ENCODE assay signal across 17 cellular contexts in genomic region chr12:20040844-20041243, GRCh38.
A peak's percentile ranks its signal among the peaks of the same experiment; 100 is the strongest.
DNase-seq lines count a peak whose midpoint lies in the region; ATAC-seq and TF ChIP-seq lines count a peak whose summit lies in the region.
"Had no signal": no experiment of that assay in that cellular context is flagged by ENCODE, and none has a peak within 500 bp of the region (broad histone marks: within the 10 kb centered on the region; RNA-seq: fewer than 3 reads in every experiment).

No MANE protein-coding gene starts in this region.

- H3K27me3 Mint-ChIP-seq in immature natural killer cell (ENCODE audit: low read depth in 3 of 3) = no peaks in the 10 kb centered on the region
- H3K27me3 Mint-ChIP-seq: activated CD4-positive, alpha-beta T cell treated with anti-CD3 and anti-CD28 coated beads for 36 hours had no signal

- in situ Hi-C loops in IMR-90 (cut with MboI; ENCODE audit: low sequenced_read_pairs) = no loop called here

- H3K9me3 ChIP-seq in IMR-90 (ENCODE audit: control insufficient read depth, insufficient read depth, low read length) (no peaks in the 10 kb centered on the region), heart right ventricle (no peaks in the 10 kb centered on the region), neuronal stem cell (replicated peaks in 1 of 2; ENCODE audit: control insufficient read depth in 2 of 2, insufficient read depth in 1 of 2, low read depth in 1 of 2, low read length in 2 of 2) (no peaks in the 10 kb centered on the region), WERI-Rb-1 (ENCODE audit: severe bottlenecking) (no peaks in the 10 kb centered on the region)
- H3K9me3 ChIP-seq: colonic mucosa, uterus had no signal

- H3K9me3 Mint-ChIP-seq in immature natural killer cell = peaks cover 0 to 6% (median 0%) of the 10 kb centered on the region in 6 donors
- H3K9me3 Mint-ChIP-seq: T-helper 2 cell treated with Interferon-gamma antibody and Interleukin-4, amounts not matched to agents 5 μg/mL and 100 μg/mL, for 36 hours had no signal

- H2BK5ac ChIP-seq in IMR-90 (ENCODE audit: low read depth, low read length, poor library complexity, severe bottlenecking) (no peak overlapping the region), neuronal stem cell (ENCODE audit: low read length) (no peak overlapping the region)

- no peaks in the 10 kb centered on the region for H3K36me3 Mint-ChIP-seq in immature natural killer cell

- WGBS in IMR-90 (ENCODE audit: extremely low coverage in 2 of 2, insufficient read length in 1 of 2), 2 experiments = no CpG with 5 or more reads among the region's 3 CpGs
- 23 to 24% methylated on average over 3 of the region's 3 CpGs for WGBS in heart right ventricle, 2 donors
- WGBS in neuronal stem cell (ENCODE audit: extremely low coverage in 2 of 2, insufficient read length in 2 of 2, insufficient replicate concordance in 1 of 2), 2 donors = no CpG with 5 or more reads among the region's 3 CpGs

- POLR2A ChIA-PET in IMR-90 (lab: Charles Lee; ENCODE audit: unreplicated experiment) = no interaction called here

- no peak overlapping the region for H3K14ac ChIP-seq in IMR-90 (replicated peaks; ENCODE audit: low read depth, low read length)
- H3K14ac ChIP-seq in neuronal stem cell (ENCODE audit: low read length) = no peak overlapping the region

- TF ChIP-seq RAD21 in IMR-90 (IDR thresholded peaks at IDR 0.05; ENCODE audit: low read length) = no peak

- DNase-seq in IMR-90 = no peak
- peak; percentile 36 for DNase-seq in astrocyte of the hippocampus (ENCODE audit: low read depth, low spot score)
- peak; percentile 10 to 48 for DNase-seq in heart right ventricle
- DNase-seq in neuronal stem cell (ENCODE audit: low spot score) = no peak
- no peak for DNase-seq in immature natural killer cell
- DNase-seq in AG08395 (ENCODE audit: low spot score) = no peak
- DNase-seq in dorsolateral prefrontal cortex = no peak
- DNase-seq in WERI-Rb-1 = no peak
- DNase-seq: activated CD4-positive, alpha-beta T cell treated with anti-CD3 and anti-CD28 coated beads for 36 hours; activated effector memory CD4-positive, alpha-beta T cell treated with Interleukin-2 at 50 U/mL for 16 hours; colonic mucosa; Kasumi-1; stimulated activated CD4-positive, alpha-beta T cell treated with anti-CD3 and anti-CD28 coated beads, Interleukin-2, amount 100 ng/mL, for 24 hours; uterus had no signal

- intact Hi-C loops in IMR-90 (cut with micrococcal nuclease) = no loop called here
- intact Hi-C loops in heart right ventricle (cut with DNase I) = no loop called here
- intact Hi-C loops in dorsolateral prefrontal cortex (cut with DNase I) = no loop called here

- no peak overlapping the region for H2BK20ac ChIP-seq in IMR-90 (ENCODE audit: low read depth, low read length)

- dilution Hi-C loops in IMR-90 (cut with HindIII; ENCODE audit: low sequenced_read_pairs, unreplicated experiment) = no loop called here

- H3K27me3 ChIP-seq in IMR-90 (ENCODE audit: control insufficient read depth, insufficient read depth, low read length) (no peaks in the 10 kb centered on the region), heart right ventricle (no peaks in the 10 kb centered on the region), neuronal stem cell (ENCODE audit: control insufficient read depth in 3 of 3, insufficient read depth in 3 of 3, low read depth in 1 of 3, low read length in 3 of 3) (no peaks in the 10 kb centered on the region), dorsolateral prefrontal cortex (no peaks in the 10 kb centered on the region), WERI-Rb-1 (ENCODE audit: insufficient read depth, low read depth, severe bottlenecking) (no peaks in the 10 kb centered on the region)
- H3K27me3 ChIP-seq: colonic mucosa, uterus had no signal

- BruUV-seq in IMR-90 (replicated peaks; lab: Mats Ljungman, UMichigan) = no TSS peak

- no peak overlapping the region for H3K4ac ChIP-seq in IMR-90 (ENCODE audit: low read depth, low read length)
- no peak overlapping the region for H3K4ac ChIP-seq in neuronal stem cell (ENCODE audit: low read length)

- H2AK9ac ChIP-seq in IMR-90 (replicated peaks; ENCODE audit: low read depth, low read length, poor library complexity) = no peak overlapping the region

- H2BK120ac ChIP-seq in IMR-90 (ENCODE audit: low read depth, low read length) (no peak overlapping the region), neuronal stem cell (ENCODE audit: low read depth, low read length) (no peak overlapping the region)

- H2AK5ac ChIP-seq in IMR-90 (ENCODE audit: low read depth, low read length) (no peak overlapping the region), neuronal stem cell (ENCODE audit: low read depth, low read length) (no peak overlapping the region)

- no peak overlapping the region for H3K4me3 Mint-ChIP-seq in immature natural killer cell
- H3K4me3 Mint-ChIP-seq: activated CD4-positive, alpha-beta T cell treated with anti-CD3 and anti-CD28 coated beads for 36 hours; T-helper 2 cell treated with Interferon-gamma antibody and Interleukin-4, amounts not matched to agents 5 μg/mL and 100 μg/mL, for 36 hours had no signal

- H3K36me3 ChIP-seq in IMR-90 (ENCODE audit: control insufficient read depth, insufficient read depth, low read length) (no peaks in the 10 kb centered on the region), heart right ventricle (no peaks in the 10 kb centered on the region), neuronal stem cell (replicated peaks in 1 of 2; ENCODE audit: control insufficient read depth in 2 of 2, insufficient read depth in 2 of 2, low read length in 2 of 2) (no peaks in the 10 kb centered on the region), WERI-Rb-1 (no peaks in the 10 kb centered on the region)
- H3K36me3 ChIP-seq: colonic mucosa, uterus had no signal

- no peaks in the 10 kb centered on the region for H4K20me1 ChIP-seq in IMR-90 (ENCODE audit: insufficient read depth, low read length)

- H4K91ac ChIP-seq in IMR-90 (ENCODE audit: insufficient read depth, low read depth, low read length) = no peak overlapping the region
- no peak overlapping the region for H4K91ac ChIP-seq in neuronal stem cell (ENCODE audit: low read depth, low read length, poor library complexity)

- no peaks in the 10 kb centered on the region for H3K79me1 ChIP-seq in IMR-90 (ENCODE audit: low read depth in 1 of 2, low read length in 2 of 2)
- H3K79me1 ChIP-seq in neuronal stem cell (ENCODE audit: low read depth, low read length) = no peaks in the 10 kb centered on the region

- no peak overlapping the region for H3K4me3 ChIP-seq in IMR-90 (ENCODE audit: insufficient read depth, low read depth, low read length)
- H3K4me3 ChIP-seq in heart right ventricle = peak overlapping the region in 9 of 10 donors; percentile 3 to 46 (median 32)
- H3K4me3 ChIP-seq in neuronal stem cell (ENCODE audit: low read length in 2 of 2) = no peak overlapping the region
- H3K4me3 ChIP-seq in dorsolateral prefrontal cortex = no peak overlapping the region
- no peak overlapping the region for H3K4me3 ChIP-seq in WERI-Rb-1 (ENCODE audit: low read depth, low read length)
- H3K4me3 ChIP-seq: colonic mucosa, uterus had no signal

- H3K4me2 ChIP-seq in IMR-90 (ENCODE audit: low read depth, low read length) (no peak overlapping the region; the same call in 1 of the 2 replicates), neuronal stem cell (ENCODE audit: insufficient read depth, low read length, poor library complexity, severe bottlenecking) (no peak overlapping the region)

- H2BK15ac ChIP-seq in IMR-90 (ENCODE audit: low read depth, low read length) (no peak overlapping the region), neuronal stem cell (ENCODE audit: low read length) (no peak overlapping the region)

- H2AFZ ChIP-seq in IMR-90 (replicated peaks; ENCODE audit: low read length, poor library complexity) (no peak overlapping the region), neuronal stem cell (ENCODE audit: low read length) (peak overlapping the region; percentile 16)

- H3K27ac ChIP-seq in IMR-90 (ENCODE audit: insufficient read depth, low read length) (no peak overlapping the region), heart right ventricle (peak overlapping the region in 8 of 10 donors; percentile 30 to 75 (median 61)), neuronal stem cell (replicated peaks; ENCODE audit: low read length) (no peak overlapping the region), dorsolateral prefrontal cortex (no peak overlapping the region), WERI-Rb-1 (no peak overlapping the region)
- H3K27ac ChIP-seq: colonic mucosa, epithelial cell of prostate, uterus had no signal

- H3K4me1 ChIP-seq in IMR-90 (ENCODE audit: control insufficient read depth, insufficient read depth, low read length) (peaks cover 2% of the 10 kb centered on the region; the same call in 1 of the 2 replicates), heart right ventricle (peaks cover 0 to 9% (median 0%) of the 10 kb centered on the region in 9 donors), neuronal stem cell (ENCODE audit: control insufficient read depth in 2 of 2, insufficient read depth in 1 of 2, low read depth in 1 of 2, low read length in 2 of 2) (peaks cover 2 to 3% of the 10 kb centered on the region in 2 donors)
- H3K4me1 ChIP-seq: colonic mucosa had no signal

- H4K8ac ChIP-seq in IMR-90 (ENCODE audit: low read depth in 2 of 2, low read length in 2 of 2) (no peak overlapping the region), neuronal stem cell (ENCODE audit: low read depth, low read length) (no peak overlapping the region)

- H3K4me1 Mint-ChIP-seq in immature natural killer cell = no peaks in the 10 kb centered on the region
- H3K4me1 Mint-ChIP-seq: activated CD4-positive, alpha-beta T cell treated with anti-CD3 and anti-CD28 coated beads for 36 hours had no signal

- H3K23ac ChIP-seq in IMR-90 (ENCODE audit: low read depth, low read length) = no peak overlapping the region
- no peak overlapping the region for H3K23ac ChIP-seq in neuronal stem cell (ENCODE audit: low read depth, low read length, poor library complexity)

- CTCF ChIA-PET in IMR-90 (lab: Yijun Ruan, JAX) = no interaction called here

- no peaks in the 10 kb centered on the region for H3K9me1 ChIP-seq in IMR-90 (ENCODE audit: insufficient read depth, low read length)

- H2BK12ac ChIP-seq in neuronal stem cell (ENCODE audit: low read length) = no peak overlapping the region

- no peak for ATAC-seq in IMR-90 (ENCODE audit: low read depth)
- peak; percentile 47 to 93 (median 86) for ATAC-seq in heart right ventricle
- ATAC-seq: activated CD4-positive, alpha-beta T cell treated with anti-CD3 and anti-CD28 coated beads for 36 hours; sciatic nerve had no signal

- no peak overlapping the region for H3K56ac ChIP-seq in IMR-90 (ENCODE audit: extremely low read depth, insufficient read depth, low read length)

- TF ChIP-seq POLR2A in IMR-90 (IDR thresholded peaks at IDR 0.05; ENCODE audit: low read depth, low read length) = no peak

- no peak for TF ChIP-seq CTCF in IMR-90 (conservative IDR thresholded peaks at IDR 0.05; ENCODE audit: low read depth, low read length)
- TF ChIP-seq CTCF in heart right ventricle (IDR thresholded peaks at IDR 0.05) = peak in 3 of 9 donors; percentile 33 to 37 (median 34)
- no peak for TF ChIP-seq CTCF in dorsolateral prefrontal cortex (IDR thresholded peaks at IDR 0.05 in 54 of 56, conservative IDR thresholded peaks at IDR 0.05 in 2 of 56; ENCODE audit: low read depth in 1 of 56, partially characterized antibody in 56 of 56)
- no peak for TF ChIP-seq CTCF in WERI-Rb-1 (IDR thresholded peaks at IDR 0.05; ENCODE audit: low read depth, low read length)

- H3K9ac ChIP-seq in IMR-90 (ENCODE audit: low read depth, low read length) = no peak overlapping the region
- no peak overlapping the region for H3K9ac ChIP-seq in neuronal stem cell (ENCODE audit: low read depth, low read length, poor library complexity)

- H4K5ac ChIP-seq in IMR-90 (ENCODE audit: low read depth, low read length) = no peak overlapping the region

- H3K18ac ChIP-seq in IMR-90 (ENCODE audit: low read depth, low read length) = peak overlapping the region; percentile 69; the same call in 1 of the 2 replicates
- no peak overlapping the region for H3K18ac ChIP-seq in neuronal stem cell (ENCODE audit: low read length)

- no peak overlapping the region for H3K27ac Mint-ChIP-seq in immature natural killer cell
- H3K27ac Mint-ChIP-seq: activated CD4-positive, alpha-beta T cell treated with anti-CD3 and anti-CD28 coated beads for 36 hours; T-helper 2 cell treated with Interferon-gamma antibody and Interleukin-4, amounts not matched to agents 5 μg/mL and 100 μg/mL, for 36 hours had no signal

Comparison
In these comparisons a context has a peak if more than half of its experiments do, and no peak if none do; other contexts are left out.
1. DNase-seq: peak in astrocyte of the hippocampus (single experiment) and heart right ventricle (2 of 2); none in IMR-90 (single experiment), neuronal stem cell (single experiment), immature natural killer cell (0 of 3), AG08395 (single experiment), dorsolateral prefrontal cortex (0 of 10) and WERI-Rb-1 (single experiment).
2. H3K27ac ChIP-seq: peak in heart right ventricle (8 of 10); none in IMR-90 (single experiment), neuronal stem cell (single experiment), dorsolateral prefrontal cortex (0 of 59) and WERI-Rb-1 (single experiment).
3. H3K4me3 ChIP-seq: peak in heart right ventricle (9 of 10); none in IMR-90 (single experiment), neuronal stem cell (0 of 2), dorsolateral prefrontal cortex (0 of 59) and WERI-Rb-1 (single experiment).